ENCODE assay signal across 20 cellular contexts in the genomic region with DNA sequence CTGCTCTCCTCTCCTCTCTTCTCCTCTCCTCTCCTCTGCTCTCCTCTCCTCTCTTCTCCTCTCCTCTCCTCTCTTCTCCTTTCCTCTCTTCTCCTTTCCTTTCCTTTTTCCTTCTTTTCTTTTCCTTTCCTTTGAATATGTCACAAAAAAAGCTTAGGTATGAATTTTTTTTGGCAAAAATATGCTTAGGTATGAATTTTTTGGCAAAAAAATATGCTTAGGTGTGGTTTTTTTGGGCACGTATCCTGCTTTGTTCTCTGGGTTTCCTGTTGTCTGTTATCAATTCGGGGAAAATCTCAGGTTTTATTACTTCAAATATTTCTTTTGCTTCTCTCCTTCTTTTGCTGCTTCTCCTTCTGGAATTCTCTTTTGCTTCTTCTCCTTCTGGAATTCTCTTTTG.
DNase-seq lines count a peak whose midpoint lies in the region; ATAC-seq and TF ChIP-seq lines count a peak whose summit lies in the region.
"Had no signal": no experiment of that assay in that cellular context is flagged by ENCODE, and none has a peak within 500 bp of the region (broad histone marks: within the 10 kb centered on the region; RNA-seq: fewer than 3 reads in every experiment).

No MANE protein-coding gene starts in this region.

- H3K27ac ChIP-seq in CD4-positive, alpha-beta memory T cell (ENCODE audit: low read depth, low read length): no peak overlapping the region
- no peak overlapping the region for H3K27ac ChIP-seq in breast epithelium
- H3K27ac ChIP-seq: 22Rv1, HL-60 had no signal

- TF ChIP-seq CTCF in nephron progenitor cell (IDR thresholded peaks at IDR 0.05) (no peak), breast epithelium (IDR thresholded peaks at IDR 0.05) (no peak)

- peaks cover 13% of the 10 kb centered on the region for H3K27me3 Mint-ChIP-seq in activated CD4-positive, alpha-beta T cell treated with anti-CD3 and anti-CD28 coated beads for 36 hours
- peaks cover 8 to 15% of the 10 kb centered on the region in 2 donors for H3K27me3 Mint-ChIP-seq in CD4-positive, alpha-beta memory T cell
- H3K27me3 Mint-ChIP-seq in activated T-helper 17 cell treated with anti-CD3 and anti-CD28 coated beads, Interleukin-2, amount 50 U/mL, for 72 hours: peaks cover 34% of the 10 kb centered on the region
- peaks cover 21% of the 10 kb centered on the region for H3K27me3 Mint-ChIP-seq in nephron progenitor cell (ENCODE audit: low read depth, poor library complexity)

- H3K36me3 ChIP-seq in CD4-positive, alpha-beta memory T cell (ENCODE audit: insufficient read depth, low read length): no peaks in the 10 kb centered on the region
- no peaks in the 10 kb centered on the region for H3K36me3 ChIP-seq in breast epithelium
- H3K36me3 ChIP-seq: BE2C had no signal

- intact Hi-C loops in activated CD4-positive, alpha-beta T cell treated with anti-CD3 and anti-CD28 coated beads for 36 hours (cut with DNase I, micrococcal nuclease): no loop called here
- intact Hi-C loops in CD4-positive, alpha-beta memory T cell (cut with micrococcal nuclease): no loop called here
- intact Hi-C loops in breast epithelium (cut with DNase I; ENCODE audit: low total_unique reads): no loop called here

- no peaks in the 10 kb centered on the region for H3K9me3 Mint-ChIP-seq in activated CD4-positive, alpha-beta T cell treated with anti-CD3 and anti-CD28 coated beads for 36 hours (ENCODE audit: low read depth)
- peaks cover 0 to 3% (median 0%) of the 10 kb centered on the region in 8 donors for H3K9me3 Mint-ChIP-seq in CD4-positive, alpha-beta memory T cell
- H3K9me3 Mint-ChIP-seq in activated T-helper 17 cell treated with anti-CD3 and anti-CD28 coated beads, Interleukin-2, amount 50 U/mL, for 72 hours: no peaks in the 10 kb centered on the region
- peaks cover 14% of the 10 kb centered on the region for H3K9me3 Mint-ChIP-seq in nephron progenitor cell
- H3K9me3 Mint-ChIP-seq: CD4-positive, alpha-beta T cell; HFFc6 had no signal

- H3K4me3 Mint-ChIP-seq in activated CD4-positive, alpha-beta T cell treated with anti-CD3 and anti-CD28 coated beads for 36 hours: no peak overlapping the region
- peak overlapping the region in 6 of 8 donors; percentile 18 to 74 (median 57) for H3K4me3 Mint-ChIP-seq in CD4-positive, alpha-beta memory T cell
- H3K4me3 Mint-ChIP-seq in activated T-helper 17 cell treated with anti-CD3 and anti-CD28 coated beads, Interleukin-2, amount 50 U/mL, for 72 hours: no peak overlapping the region
- peak overlapping the region; percentile 19 for H3K4me3 Mint-ChIP-seq in nephron progenitor cell
- H3K4me3 Mint-ChIP-seq: CD4-positive, alpha-beta T cell; HFFc6 had no signal

- no peak for ATAC-seq in activated CD4-positive, alpha-beta T cell treated with anti-CD3 and anti-CD28 coated beads for 36 hours
- ATAC-seq in activated T-helper 17 cell treated with anti-CD3 and anti-CD28 coated beads, Interleukin-2, amount 50 U/mL, for 72 hours (replicated peaks): no peak
- ATAC-seq: HCT116 had no signal

- H3K27ac Mint-ChIP-seq in activated CD4-positive, alpha-beta T cell treated with anti-CD3 and anti-CD28 coated beads for 36 hours: peak overlapping the region; percentile 22
- H3K27ac Mint-ChIP-seq in CD4-positive, alpha-beta memory T cell: peak overlapping the region in 2 of 7 donors; percentile 69 to 89
- H3K27ac Mint-ChIP-seq in activated T-helper 17 cell treated with anti-CD3 and anti-CD28 coated beads, Interleukin-2, amount 50 U/mL, for 72 hours: peak overlapping the region; percentile 45
- no peak overlapping the region for H3K27ac Mint-ChIP-seq in nephron progenitor cell
- H3K27ac Mint-ChIP-seq: CD4-positive, alpha-beta T cell; HFFc6 had no signal

- no peaks in the 10 kb centered on the region for H3K36me3 Mint-ChIP-seq in activated CD4-positive, alpha-beta T cell treated with anti-CD3 and anti-CD28 coated beads for 36 hours (ENCODE audit: low read depth)
- H3K36me3 Mint-ChIP-seq in CD4-positive, alpha-beta memory T cell: no peaks in the 10 kb centered on the region
- H3K36me3 Mint-ChIP-seq in activated T-helper 17 cell treated with anti-CD3 and anti-CD28 coated beads, Interleukin-2, amount 50 U/mL, for 72 hours (ENCODE audit: low read depth): no peaks in the 10 kb centered on the region
- H3K36me3 Mint-ChIP-seq in nephron progenitor cell (ENCODE audit: low read depth): no peaks in the 10 kb centered on the region

- POLR2A ChIA-PET in activated CD4-positive, alpha-beta T cell treated with anti-CD3 and anti-CD28 coated beads for 36 hours (lab: Charles Lee): no interaction called here
- POLR2A ChIA-PET in CD4-positive, alpha-beta memory T cell (lab: Charles Lee; ENCODE audit: partially characterized antibody): no interaction called here

- DNase-seq in activated CD4-positive, alpha-beta T cell treated with anti-CD3 and anti-CD28 coated beads for 36 hours: no peak
- DNase-seq in activated CD4-positive, alpha-beta T cell treated with anti-CD3 and anti-CD28 coated beads, Interleukin-2, amount 50 U/mL, for 48 hours: no peak
- no peak for DNase-seq in CD4-positive, alpha-beta memory T cell
- no peak for DNase-seq in nephron progenitor cell
- no peak for DNase-seq in breast epithelium (ENCODE audit: low spot score in 2 of 2)
- no peak for DNase-seq in 8988T
- DNase-seq: ACHN; BE2C; C1 segment of cervical spinal cord; Calu3; CD4-positive, alpha-beta T cell; DMS79 treated with DMSO at 0.1 percent for 48 hours; GF-D8; GOT3; H7; HFFc6 had no signal

- H3K4me1 Mint-ChIP-seq in activated CD4-positive, alpha-beta T cell treated with anti-CD3 and anti-CD28 coated beads for 36 hours: peaks cover 15% of the 10 kb centered on the region
- peaks cover 13 to 22% (median 16%) of the 10 kb centered on the region in 4 donors for H3K4me1 Mint-ChIP-seq in CD4-positive, alpha-beta memory T cell
- peaks cover 12% of the 10 kb centered on the region for H3K4me1 Mint-ChIP-seq in activated T-helper 17 cell treated with anti-CD3 and anti-CD28 coated beads, Interleukin-2, amount 50 U/mL, for 72 hours
- H3K4me1 Mint-ChIP-seq in nephron progenitor cell: peaks cover 5% of the 10 kb centered on the region

- H3K4me3 ChIP-seq in CD4-positive, alpha-beta memory T cell (ENCODE audit: low read length in 2 of 2): no peak overlapping the region
- H3K4me3 ChIP-seq in breast epithelium: no peak overlapping the region

- no peaks in the 10 kb centered on the region for H3K27me3 ChIP-seq in CD4-positive, alpha-beta memory T cell (ENCODE audit: insufficient read depth, low read length)
- peaks cover 0 to 3% of the 10 kb centered on the region in 2 donors for H3K27me3 ChIP-seq in breast epithelium
- H3K27me3 ChIP-seq: BE2C had no signal

- H3K4me1 ChIP-seq in CD4-positive, alpha-beta memory T cell (ENCODE audit: insufficient read depth, low read length): peaks cover 20% of the 10 kb centered on the region
- no peaks in the 10 kb centered on the region for H3K4me1 ChIP-seq in breast epithelium
- H3K4me1 ChIP-seq: BE2C had no signal

- CTCF ChIA-PET in activated CD4-positive, alpha-beta T cell treated with anti-CD3 and anti-CD28 coated beads for 36 hours (lab: Charles Lee): interaction anchor here (0.6 kb wide), 1 partner anchor 266 kb away, joined by 3 read pairs; no protein-coding TSS in a partner anchor
- CTCF ChIA-PET in CD4-positive, alpha-beta memory T cell (lab: Charles Lee; ENCODE audit: partially characterized antibody): no interaction called here

- no peak for TF ChIP-seq POLR2A in breast epithelium (IDR thresholded peaks at IDR 0.05)

- no peaks in the 10 kb centered on the region for H3K9me3 ChIP-seq in CD4-positive, alpha-beta memory T cell (ENCODE audit: control insufficient read depth in 1 of 2, low read length in 2 of 2)
- no peaks in the 10 kb centered on the region for H3K9me3 ChIP-seq in breast epithelium
- H3K9me3 ChIP-seq: BE2C had no signal

Comparison
In these comparisons a context has a peak if more than half of its experiments do, and no peak if none do; other contexts are left out.
1. H3K4me3 Mint-ChIP-seq: peak in CD4-positive, alpha-beta memory T cell (6 of 8) and nephron progenitor cell (single experiment); none in activated CD4-positive, alpha-beta T cell treated with anti-CD3 and anti-CD28 coated beads for 36 hours (single experiment) and activated T-helper 17 cell treated with anti-CD3 and anti-CD28 coated beads, Interleukin-2, amount 50 U/mL, for 72 hours (single experiment).